ENCODE assay signal across 8 cellular contexts in the genomic region with DNA sequence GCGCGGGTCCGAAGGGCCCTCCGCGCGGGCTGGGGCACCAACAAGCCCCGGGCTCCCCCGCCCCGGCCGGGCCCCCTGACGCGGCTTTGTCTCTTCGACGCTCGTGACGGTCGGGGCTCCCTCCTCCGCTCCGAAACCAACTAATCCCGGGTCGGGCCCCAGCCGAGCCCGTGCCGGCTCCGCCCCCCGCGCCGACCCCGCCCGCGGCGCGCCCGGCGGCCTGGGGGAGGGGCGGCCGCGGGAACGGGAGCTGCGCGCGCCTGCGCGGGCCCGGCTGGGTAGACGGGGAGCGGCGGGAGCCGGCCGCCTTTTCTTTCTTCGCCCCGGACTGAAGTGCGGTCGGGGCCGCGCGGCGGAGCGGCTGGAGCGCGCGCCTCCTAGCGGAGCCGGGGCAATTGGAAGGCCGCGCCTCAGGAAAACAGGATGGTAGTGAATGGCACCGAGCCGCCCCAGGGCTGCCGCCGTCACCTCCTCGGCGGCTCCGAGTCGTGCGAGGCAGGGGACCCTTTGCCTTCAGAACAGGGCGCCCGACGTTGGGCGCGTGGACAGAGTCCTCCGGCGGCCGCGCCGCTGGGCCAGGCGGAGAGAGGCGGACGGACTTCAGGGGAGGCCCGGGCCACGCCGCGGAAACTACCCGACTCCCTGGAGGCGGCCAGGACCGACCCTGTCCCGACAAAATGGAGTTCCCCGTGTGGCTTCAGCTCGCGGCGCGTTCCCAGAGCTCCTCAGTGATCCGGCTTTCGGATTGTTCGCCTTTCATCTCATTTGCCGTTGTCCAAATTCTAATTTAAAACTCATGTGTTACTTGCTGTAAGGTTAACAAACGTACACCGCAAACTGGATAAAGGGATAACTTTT. TPM values are rescaled to one million over a fixed set of nuclear protein-coding genes. Genes with fewer than 3 reads are reported as not detected.
DNase-seq lines count a peak whose midpoint lies in the region; FAIRE-seq and TF ChIP-seq lines count a peak whose summit lies in the region.

A gene with protein sequence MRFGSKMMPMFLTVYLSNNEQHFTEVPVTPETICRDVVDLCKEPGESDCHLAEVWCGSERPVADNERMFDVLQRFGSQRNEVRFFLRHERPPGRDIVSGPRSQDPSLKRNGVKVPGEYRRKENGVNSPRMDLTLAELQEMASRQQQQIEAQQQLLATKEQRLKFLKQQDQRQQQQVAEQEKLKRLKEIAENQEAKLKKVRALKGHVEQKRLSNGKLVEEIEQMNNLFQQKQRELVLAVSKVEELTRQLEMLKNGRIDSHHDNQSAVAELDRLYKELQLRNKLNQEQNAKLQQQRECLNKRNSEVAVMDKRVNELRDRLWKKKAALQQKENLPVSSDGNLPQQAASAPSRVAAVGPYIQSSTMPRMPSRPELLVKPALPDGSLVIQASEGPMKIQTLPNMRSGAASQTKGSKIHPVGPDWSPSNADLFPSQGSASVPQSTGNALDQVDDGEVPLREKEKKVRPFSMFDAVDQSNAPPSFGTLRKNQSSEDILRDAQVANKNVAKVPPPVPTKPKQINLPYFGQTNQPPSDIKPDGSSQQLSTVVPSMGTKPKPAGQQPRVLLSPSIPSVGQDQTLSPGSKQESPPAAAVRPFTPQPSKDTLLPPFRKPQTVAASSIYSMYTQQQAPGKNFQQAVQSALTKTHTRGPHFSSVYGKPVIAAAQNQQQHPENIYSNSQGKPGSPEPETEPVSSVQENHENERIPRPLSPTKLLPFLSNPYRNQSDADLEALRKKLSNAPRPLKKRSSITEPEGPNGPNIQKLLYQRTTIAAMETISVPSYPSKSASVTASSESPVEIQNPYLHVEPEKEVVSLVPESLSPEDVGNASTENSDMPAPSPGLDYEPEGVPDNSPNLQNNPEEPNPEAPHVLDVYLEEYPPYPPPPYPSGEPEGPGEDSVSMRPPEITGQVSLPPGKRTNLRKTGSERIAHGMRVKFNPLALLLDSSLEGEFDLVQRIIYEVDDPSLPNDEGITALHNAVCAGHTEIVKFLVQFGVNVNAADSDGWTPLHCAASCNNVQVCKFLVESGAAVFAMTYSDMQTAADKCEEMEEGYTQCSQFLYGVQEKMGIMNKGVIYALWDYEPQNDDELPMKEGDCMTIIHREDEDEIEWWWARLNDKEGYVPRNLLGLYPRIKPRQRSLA (minus strand): TSS at position 138 of the 858 bp plus-strand sequence. CDS start 267 bp downstream, outside the sequence.

- H3K9me3 Mint-ChIP-seq in neural crest cell = no peaks in the 10 kb centered on the region

- TF ChIP-seq CTCF in LNCaP clone FGC (IDR thresholded peaks at IDR 0.05; ENCODE audit: control insufficient read depth, extremely low read depth, insufficient read depth) = peak; percentile 74
- TF ChIP-seq CTCF in fibroblast of villous mesenchyme (IDR thresholded peaks at IDR 0.05; ENCODE audit: insufficient read depth, low read depth, low read length) = peak; percentile 65
- TF ChIP-seq CTCF in neural crest cell (conservative IDR thresholded peaks at IDR 0.05) = peak; percentile 70

- TF ChIP-seq POLR2A in H54 (IDR thresholded peaks at IDR 0.05; ENCODE audit: low read depth, low read length) = peak; percentile 72

- H3K27ac Mint-ChIP-seq in neural crest cell (ENCODE audit: unreplicated experiment) = peak within 1 kb of the TSS; percentile 99

- H3K4me3 ChIP-seq in LNCaP clone FGC (ENCODE audit: low read depth, low read length) = peak within 1 kb of the TSS; percentile 54
- peak within 1 kb of the TSS; percentile 71 for H3K4me3 ChIP-seq in fibroblast of villous mesenchyme (ENCODE audit: low read depth, low read length)

- FAIRE-seq in H54 (lab: Jason Lieb, UNC) = no peak

- no peaks in the 10 kb centered on the region for H3K36me3 Mint-ChIP-seq in neural crest cell (ENCODE audit: low read depth)

- H3K4me3 Mint-ChIP-seq in neural crest cell = peak within 1 kb of the TSS; percentile 99

- H3K4me1 Mint-ChIP-seq in neural crest cell = peaks cover 23% of the 10 kb centered on the region

- peaks cover 3% of the 10 kb centered on the region for H3K27me3 Mint-ChIP-seq in neural crest cell (ENCODE audit: low read depth)

- DNase-seq in GF-D8 (lab: John Stamatoyannopoulos, UW) = peak; percentile 72
- peak; percentile 79 for DNase-seq in H54 (ENCODE audit: insufficient read length, low spot score)
- peak; percentile 54 for DNase-seq in LNCaP clone FGC (ENCODE audit: low read depth)
- DNase-seq in SIG-M5 (lab: John Stamatoyannopoulos, UW) = peak; percentile 74
- peak; percentile 76 for DNase-seq in activated gamma-delta T cell (lab: John Stamatoyannopoulos, UW)
- peak; percentile 91 for DNase-seq in fibroblast of villous mesenchyme (ENCODE audit: low read depth)
- peak; percentile 79 for DNase-seq in neural crest cell (ENCODE audit: low read depth, low spot score)
- peak; percentile 76 for DNase-seq in stromal cell of bone marrow (ENCODE audit: low read depth)

RNA-seq across cellular contexts. Expression of the gene that starts here (rescaled TPM):
- total RNA-seq in fibroblast of villous mesenchyme (32.2 and 38.0 TPM in 2 replicates), neural crest cell (61.5 and 72.4 TPM in 2 replicates)

Comparison
In these comparisons a context has a peak if more than half of its experiments do, and no peak if none do; other contexts are left out.
1. Peak in every context shown above with its lines: DNase-seq and H3K4me3 ChIP-seq.